Comparison of ENCODE assay signal across 21 cellular contexts in genomic region chr6:6816716-6817115, GRCh38.
"Had no signal": no experiment of that assay in that cellular context is flagged by ENCODE, and none has a peak within 500 bp of the region (broad histone marks: within the 10 kb centered on the region; RNA-seq: fewer than 3 reads in every experiment).

No MANE protein-coding gene starts in this region.

- H3K4me2 ChIP-seq: neural progenitor cell had no signal

- H3K27ac ChIP-seq: coronary artery, esophagus muscularis mucosa, gastrocnemius medialis, neural progenitor cell, thyroid gland, upper lobe of right lung had no signal

- DNase-seq: activated CD4-positive, alpha-beta T cell treated with anti-CD3 and anti-CD28 coated beads, Interleukin-2, amount 10 ng/mL, durations not matched to agents 7 days and 5 days; activated CD8-positive, alpha-beta memory T cell treated with anti-CD3 and anti-CD28 coated beads, Interleukin-2, amount 10 ng/mL, durations not matched to agents 7 days and 5 days; activated CD8-positive, alpha-beta T cell treated with anti-CD3 and anti-CD28 coated beads for 36 hours; activated effector memory CD4-positive, alpha-beta T cell treated with anti-CD3 and anti-CD28 coated beads, Interleukin-2, amount 50 U/mL, for 16 hours; activated naive CD4-positive, alpha-beta T cell treated with anti-CD3 and anti-CD28 coated beads, Interleukin-2, amount 50 U/mL, for 16 hours; activated naive CD8-positive, alpha-beta T cell treated with anti-CD3 and anti-CD28 coated beads, Interleukin-2, amount 50 U/mL, for 24 hours; activated T-cell treated with anti-CD3 and anti-CD28 coated beads for 4 hours; cerebellar nuclear complex; gastrocnemius medialis; left ventricle myocardium superior; mammary epithelial cell; naive thymus-derived CD8-positive, alpha-beta T cell; posterior cingulate gyrus; stimulated activated CD4-positive, alpha-beta T cell treated with anti-CD3 and anti-CD28 coated beads, Interleukin-4, amount 100 ng/mL, for 24 hours; substantia nigra; thyroid gland; upper lobe of right lung had no signal

- H3K9ac ChIP-seq: neural progenitor cell had no signal

- ATAC-seq: activated CD4-positive, CD25-positive, alpha-beta regulatory T cell treated with anti-CD3 and anti-CD28 coated beads, Interleukin-2, amount 50 U/mL, for 24 hours; activated CD8-positive, alpha-beta memory T cell treated with anti-CD3 and anti-CD28 coated beads, Interleukin-2, amount 10 ng/mL, durations not matched to agents 7 days and 5 days; activated CD8-positive, alpha-beta T cell treated with anti-CD3 and anti-CD28 coated beads for 36 hours; activated naive CD8-positive, alpha-beta T cell treated with anti-CD3 and anti-CD28 coated beads, Interleukin-2, amount 50 U/mL, for 24 hours; gastrocnemius medialis; left ventricle myocardium superior; naive thymus-derived CD8-positive, alpha-beta T cell; upper lobe of right lung had no signal

- H3K27me3 ChIP-seq: gastrocnemius medialis, neural progenitor cell, thyroid gland, upper lobe of right lung had no signal

- H3K4me3 ChIP-seq: coronary artery, esophagus muscularis mucosa, gastrocnemius medialis, neural progenitor cell, thyroid gland, upper lobe of right lung had no signal

- H3K36me3 ChIP-seq: esophagus muscularis mucosa, gastrocnemius medialis, neural progenitor cell, thyroid gland, upper lobe of right lung had no signal

- H3K9me3 ChIP-seq: esophagus muscularis mucosa, gastrocnemius medialis, thyroid gland, upper lobe of right lung had no signal

- H2AFZ ChIP-seq: neural progenitor cell had no signal

- H3K4me1 ChIP-seq: gastrocnemius medialis had no signal
